Comparison of ENCODE assay signal across 8 cellular contexts in the genomic region with DNA sequence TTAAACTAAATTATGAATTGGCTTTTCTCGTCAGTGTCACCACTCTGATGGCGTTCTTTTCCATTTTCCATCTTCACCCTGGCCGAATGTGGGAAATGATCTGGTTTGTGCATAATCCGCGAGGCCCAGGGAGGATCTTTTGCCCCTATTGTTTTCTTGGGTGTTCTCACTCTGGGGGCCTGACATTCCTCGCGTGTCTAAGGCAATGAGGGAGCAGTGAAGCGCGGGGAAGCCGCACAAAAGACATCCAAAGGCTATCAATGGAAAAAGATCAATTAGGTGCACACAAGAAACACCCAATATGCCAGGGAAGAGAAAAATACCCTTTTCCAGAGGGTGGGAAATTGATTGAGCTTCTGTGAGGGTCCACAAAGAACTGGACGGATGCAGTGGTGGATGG. TPM values are rescaled to one million over a fixed set of nuclear protein-coding genes. Genes with fewer than 3 reads are reported as not detected.
A peak's percentile ranks its signal among the peaks of the same experiment; 100 is the strongest.
DNase-seq lines count a peak whose midpoint lies in the region; ATAC-seq and TF ChIP-seq lines count a peak whose summit lies in the region.

No MANE protein-coding gene starts in this region.

- H3K27ac Mint-ChIP-seq in natural killer cell treated with Interleukin-12 subunit alpha and Interleukin-12 subunit beta and Interleukin-15 and Interleukin-18, amount 100 ng/mL, for 72 hours, result peak overlapping the region; percentile 45 to 72

- H3K9ac ChIP-seq in duodenal mucosa (ENCODE audit: low read depth in 1 of 2, low read length in 2 of 2), result peak overlapping the region; percentile 48 to 67

- H3K36me3 Mint-ChIP-seq in natural killer cell treated with Interleukin-12 subunit alpha and Interleukin-12 subunit beta and Interleukin-15 and Interleukin-18, amount 100 ng/mL, for 72 hours, result no peaks in the 10 kb centered on the region

- H3K9me3 ChIP-seq in MG63 (no peaks in the 10 kb centered on the region), duodenal mucosa (ENCODE audit: control insufficient read depth in 1 of 2, low read length in 2 of 2) (no peaks in the 10 kb centered on the region)

- CTCF ChIA-PET in BJ (lab: Yijun Ruan, JAX), result interaction anchor here (0.6 kb wide), 1 partner anchor 315 kb away, joined by 3 read pairs; no protein-coding TSS in a partner anchor

- no peaks in the 10 kb centered on the region for H3K9me3 Mint-ChIP-seq in natural killer cell treated with Interleukin-12 subunit alpha and Interleukin-12 subunit beta and Interleukin-15 and Interleukin-18, amount 100 ng/mL, for 72 hours

- no peaks in the 10 kb centered on the region for H3K36me3 ChIP-seq in BJ (ENCODE audit: control insufficient read depth, insufficient read depth, low read length)
- no peaks in the 10 kb centered on the region for H3K36me3 ChIP-seq in MG63
- no peaks in the 10 kb centered on the region for H3K36me3 ChIP-seq in duodenal mucosa (ENCODE audit: control insufficient read depth in 1 of 2, insufficient read depth in 2 of 2, low read length in 2 of 2)

- peaks cover 2 to 5% of the 10 kb centered on the region in 2 donors for H3K4me1 ChIP-seq in duodenal mucosa (ENCODE audit: control insufficient read depth in 1 of 2, insufficient read depth in 2 of 2, low read length in 2 of 2)

- DNase-seq in BJ (ENCODE audit: low read depth) (no peak), MG63 (no peak), RPMI8226 (no peak), NOMO-1 treated with dmso at 0.1 percent for 144 hours (lab: John Stamatoyannopoulos, UW; ENCODE audit: unreplicated experiment) (no peak), OCI-M2 (lab: John Stamatoyannopoulos, UW; ENCODE audit: unreplicated experiment) (no peak)
- no peak for DNase-seq in natural killer cell treated with Interleukin-12 subunit alpha and Interleukin-12 subunit beta and Interleukin-15 and Interleukin-18, amount 100 ng/mL, for 72 hours (ENCODE audit: low spot score)

- peak overlapping the region; percentile 83 for H3K4me3 ChIP-seq in BJ (ENCODE audit: low read depth, low read length)
- H3K4me3 ChIP-seq in MG63, result peak overlapping the region; percentile 73
- peak overlapping the region; percentile 76 to 91 for H3K4me3 ChIP-seq in duodenal mucosa (ENCODE audit: low read depth in 1 of 2, low read length in 2 of 2)

- peaks cover 37 to 49% of the 10 kb centered on the region in 2 donors for H3K4me1 Mint-ChIP-seq in natural killer cell treated with Interleukin-12 subunit alpha and Interleukin-12 subunit beta and Interleukin-15 and Interleukin-18, amount 100 ng/mL, for 72 hours (ENCODE audit: low read depth in 2 of 2)

- H3K4me3 Mint-ChIP-seq in natural killer cell treated with Interleukin-12 subunit alpha and Interleukin-12 subunit beta and Interleukin-15 and Interleukin-18, amount 100 ng/mL, for 72 hours, result peak overlapping the region; percentile 93

- H3K27ac ChIP-seq in duodenal mucosa (ENCODE audit: low read depth, low read length), result no peak overlapping the region

- H3K27me3 Mint-ChIP-seq in natural killer cell treated with Interleukin-12 subunit alpha and Interleukin-12 subunit beta and Interleukin-15 and Interleukin-18, amount 100 ng/mL, for 72 hours, result no peaks in the 10 kb centered on the region

- no peak for ATAC-seq in natural killer cell treated with Interleukin-12 subunit alpha and Interleukin-12 subunit beta and Interleukin-15 and Interleukin-18, amount 100 ng/mL, for 72 hours
- ATAC-seq in GM21367 (IDR thresholded peaks at IDR 0.05; ENCODE audit: unreplicated experiment), result no peak

- POLR2A ChIA-PET in BJ (lab: Charles Lee), result no interaction called here

- TF ChIP-seq CTCF in BJ (IDR thresholded peaks at IDR 0.05; ENCODE audit: insufficient read depth, low read depth, low read length), result no peak

- 0 out of 2 replicates have a peak, but pooled peaks cover 2% of the 10 kb centered on the region for H3K27me3 ChIP-seq in BJ (ENCODE audit: control insufficient read depth, insufficient read depth, low read length)
- no peaks in the 10 kb centered on the region for H3K27me3 ChIP-seq in MG63
- no peaks in the 10 kb centered on the region for H3K27me3 ChIP-seq in duodenal mucosa (ENCODE audit: control insufficient read depth in 1 of 2, insufficient read depth in 2 of 2, low read length in 2 of 2)

RNA-seq across cellular contexts. Expression of gene C1orf21, which starts 1.0 kb away (rescaled TPM):
- 4.3 and 13.4 TPM in 2 replicates for polyA plus RNA-seq in BJ (2011; rRNA removed)
- polyA minus RNA-seq in BJ (2011; rRNA and poly(A)+ RNA removed), result 1.5 TPM in 2 replicates
- total RNA-seq in MG63 (2014; rRNA removed; shearing (Covaris generic); ENCODE audit: low replicate concordance), result 51.5 and 52.5 TPM in 2 replicates
- total RNA-seq in natural killer cell treated with Interleukin-12 subunit alpha and Interleukin-12 subunit beta and Interleukin-15 and Interleukin-18, amount 100 ng/mL, for 72 hours, result 10 to 100 TPM; 18.0 to 28.3 TPM
